ENCODE assay signal across 2 cellular contexts in the genomic region with DNA sequence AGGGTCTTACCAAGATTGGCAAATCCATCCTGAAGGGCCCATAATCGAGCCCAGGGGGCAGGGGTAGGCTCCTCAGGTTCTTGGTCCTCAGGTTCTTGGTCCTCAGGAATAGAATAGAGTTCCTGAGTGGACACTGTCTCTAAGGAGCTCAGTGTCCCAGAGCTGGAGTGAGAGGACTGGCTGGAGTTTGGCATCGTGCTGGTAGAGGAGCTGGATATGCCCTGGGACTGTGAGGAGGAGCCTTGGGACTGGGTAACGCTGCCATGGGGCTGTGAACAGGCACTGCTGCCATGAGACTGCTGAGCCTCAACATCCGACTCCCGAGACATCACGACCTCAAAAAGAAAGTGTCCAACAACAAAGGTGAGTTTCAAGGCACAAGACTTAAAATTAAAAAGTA.
TF ChIP-seq lines count a peak whose summit lies in the region.

No MANE protein-coding gene starts in this region.

TF ChIP-seq in WTC11, 78 proteins besides CTCF, POLR2A, EP300 and RAD21 (continues in another document):
- TF ChIP-seq JUN (CRISPR knock-in tag; IDR thresholded peaks at IDR 0.05) (no peak), MXD4 (CRISPR knock-in tag; IDR thresholded peaks at IDR 0.05; ENCODE audit: borderline replicate concordance) (no peak), NR3C1 (CRISPR knock-in tag; conservative IDR thresholded peaks at IDR 0.05; ENCODE audit: low read depth) (no peak), MYBL2 (CRISPR knock-in tag; IDR thresholded peaks at IDR 0.05) (no peak), GTF2I (CRISPR knock-in tag; conservative IDR thresholded peaks at IDR 0.05) (no peak), SMAD4 (CRISPR knock-in tag; IDR thresholded peaks at IDR 0.05) (no peak)
- TF ChIP-seq, protein P1, sequence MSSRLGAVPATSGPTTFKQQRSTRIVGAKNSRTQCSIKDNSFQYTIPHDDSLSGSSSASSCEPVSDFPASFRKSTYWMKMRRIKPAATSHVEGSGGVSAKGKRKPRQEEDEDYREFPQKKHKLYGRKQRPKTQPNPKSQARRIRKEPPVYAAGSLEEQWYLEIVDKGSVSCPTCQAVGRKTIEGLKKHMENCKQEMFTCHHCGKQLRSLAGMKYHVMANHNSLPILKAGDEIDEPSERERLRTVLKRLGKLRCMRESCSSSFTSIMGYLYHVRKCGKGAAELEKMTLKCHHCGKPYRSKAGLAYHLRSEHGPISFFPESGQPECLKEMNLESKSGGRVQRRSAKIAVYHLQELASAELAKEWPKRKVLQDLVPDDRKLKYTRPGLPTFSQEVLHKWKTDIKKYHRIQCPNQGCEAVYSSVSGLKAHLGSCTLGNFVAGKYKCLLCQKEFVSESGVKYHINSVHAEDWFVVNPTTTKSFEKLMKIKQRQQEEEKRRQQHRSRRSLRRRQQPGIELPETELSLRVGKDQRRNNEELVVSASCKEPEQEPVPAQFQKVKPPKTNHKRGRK (CRISPR knock-in tag; IDR thresholded peaks at IDR 0.05; ENCODE audit: borderline replicate concordance): no peak
- TF ChIP-seq, protein P2, sequence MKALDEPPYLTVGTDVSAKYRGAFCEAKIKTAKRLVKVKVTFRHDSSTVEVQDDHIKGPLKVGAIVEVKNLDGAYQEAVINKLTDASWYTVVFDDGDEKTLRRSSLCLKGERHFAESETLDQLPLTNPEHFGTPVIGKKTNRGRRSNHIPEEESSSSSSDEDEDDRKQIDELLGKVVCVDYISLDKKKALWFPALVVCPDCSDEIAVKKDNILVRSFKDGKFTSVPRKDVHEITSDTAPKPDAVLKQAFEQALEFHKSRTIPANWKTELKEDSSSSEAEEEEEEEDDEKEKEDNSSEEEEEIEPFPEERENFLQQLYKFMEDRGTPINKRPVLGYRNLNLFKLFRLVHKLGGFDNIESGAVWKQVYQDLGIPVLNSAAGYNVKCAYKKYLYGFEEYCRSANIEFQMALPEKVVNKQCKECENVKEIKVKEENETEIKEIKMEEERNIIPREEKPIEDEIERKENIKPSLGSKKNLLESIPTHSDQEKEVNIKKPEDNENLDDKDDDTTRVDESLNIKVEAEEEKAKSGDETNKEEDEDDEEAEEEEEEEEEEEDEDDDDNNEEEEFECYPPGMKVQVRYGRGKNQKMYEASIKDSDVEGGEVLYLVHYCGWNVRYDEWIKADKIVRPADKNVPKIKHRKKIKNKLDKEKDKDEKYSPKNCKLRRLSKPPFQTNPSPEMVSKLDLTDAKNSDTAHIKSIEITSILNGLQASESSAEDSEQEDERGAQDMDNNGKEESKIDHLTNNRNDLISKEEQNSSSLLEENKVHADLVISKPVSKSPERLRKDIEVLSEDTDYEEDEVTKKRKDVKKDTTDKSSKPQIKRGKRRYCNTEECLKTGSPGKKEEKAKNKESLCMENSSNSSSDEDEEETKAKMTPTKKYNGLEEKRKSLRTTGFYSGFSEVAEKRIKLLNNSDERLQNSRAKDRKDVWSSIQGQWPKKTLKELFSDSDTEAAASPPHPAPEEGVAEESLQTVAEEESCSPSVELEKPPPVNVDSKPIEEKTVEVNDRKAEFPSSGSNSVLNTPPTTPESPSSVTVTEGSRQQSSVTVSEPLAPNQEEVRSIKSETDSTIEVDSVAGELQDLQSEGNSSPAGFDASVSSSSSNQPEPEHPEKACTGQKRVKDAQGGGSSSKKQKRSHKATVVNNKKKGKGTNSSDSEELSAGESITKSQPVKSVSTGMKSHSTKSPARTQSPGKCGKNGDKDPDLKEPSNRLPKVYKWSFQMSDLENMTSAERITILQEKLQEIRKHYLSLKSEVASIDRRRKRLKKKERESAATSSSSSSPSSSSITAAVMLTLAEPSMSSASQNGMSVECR (CRISPR knock-in tag; IDR thresholded peaks at IDR 0.05; ENCODE audit: borderline replicate concordance): no peak
- TF ChIP-seq, protein P3, sequence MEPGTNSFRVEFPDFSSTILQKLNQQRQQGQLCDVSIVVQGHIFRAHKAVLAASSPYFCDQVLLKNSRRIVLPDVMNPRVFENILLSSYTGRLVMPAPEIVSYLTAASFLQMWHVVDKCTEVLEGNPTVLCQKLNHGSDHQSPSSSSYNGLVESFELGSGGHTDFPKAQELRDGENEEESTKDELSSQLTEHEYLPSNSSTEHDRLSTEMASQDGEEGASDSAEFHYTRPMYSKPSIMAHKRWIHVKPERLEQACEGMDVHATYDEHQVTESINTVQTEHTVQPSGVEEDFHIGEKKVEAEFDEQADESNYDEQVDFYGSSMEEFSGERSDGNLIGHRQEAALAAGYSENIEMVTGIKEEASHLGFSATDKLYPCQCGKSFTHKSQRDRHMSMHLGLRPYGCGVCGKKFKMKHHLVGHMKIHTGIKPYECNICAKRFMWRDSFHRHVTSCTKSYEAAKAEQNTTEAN (CRISPR knock-in tag; IDR thresholded peaks at IDR 0.05): no peak
- TF ChIP-seq, protein P4, sequence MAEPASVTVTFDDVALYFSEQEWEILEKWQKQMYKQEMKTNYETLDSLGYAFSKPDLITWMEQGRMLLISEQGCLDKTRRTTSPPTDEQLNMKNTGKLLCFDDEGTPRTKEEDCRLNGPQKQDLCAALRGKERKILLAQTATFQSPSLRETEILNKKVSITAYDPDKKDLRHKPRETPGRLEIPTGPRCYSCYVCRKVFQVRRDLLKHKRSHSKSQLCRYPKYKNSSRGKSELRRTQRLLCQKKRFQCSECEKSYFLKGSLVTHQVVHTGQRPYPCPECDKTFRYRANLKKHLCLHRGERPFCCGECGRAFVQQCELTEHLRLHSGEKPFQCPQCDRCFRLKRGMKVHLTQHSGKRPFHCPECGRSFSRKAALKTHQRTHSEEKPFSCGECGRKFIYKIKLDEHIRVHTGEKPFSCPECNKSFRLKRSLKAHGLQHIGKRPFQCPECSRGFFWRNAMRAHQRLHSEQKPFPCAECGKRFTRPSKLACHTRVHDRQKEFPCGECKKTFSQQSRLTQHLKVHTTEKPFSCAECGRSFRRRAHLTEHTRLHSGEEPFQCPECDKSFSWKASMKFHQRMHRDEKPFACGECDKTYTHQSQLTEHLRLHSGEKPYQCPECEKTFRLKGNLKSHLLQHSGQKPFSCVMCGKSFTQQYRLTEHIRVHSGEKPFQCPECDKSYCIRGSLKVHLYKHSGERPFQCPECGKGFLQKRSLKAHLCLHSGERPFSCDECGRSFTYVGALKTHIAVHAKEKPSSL (CRISPR knock-in tag; conservative IDR thresholded peaks at IDR 0.05): no peak
- TF ChIP-seq, protein P5, sequence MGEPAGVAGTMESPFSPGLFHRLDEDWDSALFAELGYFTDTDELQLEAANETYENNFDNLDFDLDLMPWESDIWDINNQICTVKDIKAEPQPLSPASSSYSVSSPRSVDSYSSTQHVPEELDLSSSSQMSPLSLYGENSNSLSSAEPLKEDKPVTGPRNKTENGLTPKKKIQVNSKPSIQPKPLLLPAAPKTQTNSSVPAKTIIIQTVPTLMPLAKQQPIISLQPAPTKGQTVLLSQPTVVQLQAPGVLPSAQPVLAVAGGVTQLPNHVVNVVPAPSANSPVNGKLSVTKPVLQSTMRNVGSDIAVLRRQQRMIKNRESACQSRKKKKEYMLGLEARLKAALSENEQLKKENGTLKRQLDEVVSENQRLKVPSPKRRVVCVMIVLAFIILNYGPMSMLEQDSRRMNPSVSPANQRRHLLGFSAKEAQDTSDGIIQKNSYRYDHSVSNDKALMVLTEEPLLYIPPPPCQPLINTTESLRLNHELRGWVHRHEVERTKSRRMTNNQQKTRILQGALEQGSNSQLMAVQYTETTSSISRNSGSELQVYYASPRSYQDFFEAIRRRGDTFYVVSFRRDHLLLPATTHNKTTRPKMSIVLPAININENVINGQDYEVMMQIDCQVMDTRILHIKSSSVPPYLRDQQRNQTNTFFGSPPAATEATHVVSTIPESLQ (CRISPR knock-in tag; IDR thresholded peaks at IDR 0.05): no peak

TF ChIP-seq in HepG2, 621 proteins besides CTCF, POLR2A, EP300 and RAD21 (continues in another document):
- no peak for TF ChIP-seq PAWR (CRISPR knock-in tag; IDR thresholded peaks at IDR 0.05; ENCODE audit: borderline replicate concordance)
- TF ChIP-seq ZFP37 (CRISPR knock-in tag; IDR thresholded peaks at IDR 0.05; ENCODE audit: borderline replicate concordance): no peak
- TF ChIP-seq ZNF776 (CRISPR knock-in tag; IDR thresholded peaks at IDR 0.05): no peak
- no peak for TF ChIP-seq ZNF33B (CRISPR knock-in tag; IDR thresholded peaks at IDR 0.05)
- TF ChIP-seq, protein P6, sequence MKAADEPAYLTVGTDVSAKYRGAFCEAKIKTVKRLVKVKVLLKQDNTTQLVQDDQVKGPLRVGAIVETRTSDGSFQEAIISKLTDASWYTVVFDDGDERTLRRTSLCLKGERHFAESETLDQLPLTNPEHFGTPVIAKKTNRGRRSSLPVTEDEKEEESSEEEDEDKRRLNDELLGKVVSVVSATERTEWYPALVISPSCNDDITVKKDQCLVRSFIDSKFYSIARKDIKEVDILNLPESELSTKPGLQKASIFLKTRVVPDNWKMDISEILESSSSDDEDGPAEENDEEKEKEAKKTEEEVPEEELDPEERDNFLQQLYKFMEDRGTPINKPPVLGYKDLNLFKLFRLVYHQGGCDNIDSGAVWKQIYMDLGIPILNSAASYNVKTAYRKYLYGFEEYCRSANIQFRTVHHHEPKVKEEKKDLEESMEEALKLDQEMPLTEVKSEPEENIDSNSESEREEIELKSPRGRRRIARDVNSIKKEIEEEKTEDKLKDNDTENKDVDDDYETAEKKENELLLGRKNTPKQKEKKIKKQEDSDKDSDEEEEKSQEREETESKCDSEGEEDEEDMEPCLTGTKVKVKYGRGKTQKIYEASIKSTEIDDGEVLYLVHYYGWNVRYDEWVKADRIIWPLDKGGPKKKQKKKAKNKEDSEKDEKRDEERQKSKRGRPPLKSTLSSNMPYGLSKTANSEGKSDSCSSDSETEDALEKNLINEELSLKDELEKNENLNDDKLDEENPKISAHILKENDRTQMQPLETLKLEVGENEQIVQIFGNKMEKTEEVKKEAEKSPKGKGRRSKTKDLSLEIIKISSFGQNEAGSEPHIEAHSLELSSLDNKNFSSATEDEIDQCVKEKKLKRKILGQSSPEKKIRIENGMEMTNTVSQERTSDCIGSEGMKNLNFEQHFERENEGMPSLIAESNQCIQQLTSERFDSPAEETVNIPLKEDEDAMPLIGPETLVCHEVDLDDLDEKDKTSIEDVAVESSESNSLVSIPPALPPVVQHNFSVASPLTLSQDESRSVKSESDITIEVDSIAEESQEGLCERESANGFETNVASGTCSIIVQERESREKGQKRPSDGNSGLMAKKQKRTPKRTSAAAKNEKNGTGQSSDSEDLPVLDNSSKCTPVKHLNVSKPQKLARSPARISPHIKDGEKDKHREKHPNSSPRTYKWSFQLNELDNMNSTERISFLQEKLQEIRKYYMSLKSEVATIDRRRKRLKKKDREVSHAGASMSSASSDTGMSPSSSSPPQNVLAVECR (CRISPR knock-in tag; IDR thresholded peaks at IDR 0.05; ENCODE audit: borderline replicate concordance): no peak
- TF ChIP-seq ZNF766 (CRISPR knock-in tag; IDR thresholded peaks at IDR 0.05; ENCODE audit: borderline replicate concordance): no peak
- TF ChIP-seq, protein P7, sequence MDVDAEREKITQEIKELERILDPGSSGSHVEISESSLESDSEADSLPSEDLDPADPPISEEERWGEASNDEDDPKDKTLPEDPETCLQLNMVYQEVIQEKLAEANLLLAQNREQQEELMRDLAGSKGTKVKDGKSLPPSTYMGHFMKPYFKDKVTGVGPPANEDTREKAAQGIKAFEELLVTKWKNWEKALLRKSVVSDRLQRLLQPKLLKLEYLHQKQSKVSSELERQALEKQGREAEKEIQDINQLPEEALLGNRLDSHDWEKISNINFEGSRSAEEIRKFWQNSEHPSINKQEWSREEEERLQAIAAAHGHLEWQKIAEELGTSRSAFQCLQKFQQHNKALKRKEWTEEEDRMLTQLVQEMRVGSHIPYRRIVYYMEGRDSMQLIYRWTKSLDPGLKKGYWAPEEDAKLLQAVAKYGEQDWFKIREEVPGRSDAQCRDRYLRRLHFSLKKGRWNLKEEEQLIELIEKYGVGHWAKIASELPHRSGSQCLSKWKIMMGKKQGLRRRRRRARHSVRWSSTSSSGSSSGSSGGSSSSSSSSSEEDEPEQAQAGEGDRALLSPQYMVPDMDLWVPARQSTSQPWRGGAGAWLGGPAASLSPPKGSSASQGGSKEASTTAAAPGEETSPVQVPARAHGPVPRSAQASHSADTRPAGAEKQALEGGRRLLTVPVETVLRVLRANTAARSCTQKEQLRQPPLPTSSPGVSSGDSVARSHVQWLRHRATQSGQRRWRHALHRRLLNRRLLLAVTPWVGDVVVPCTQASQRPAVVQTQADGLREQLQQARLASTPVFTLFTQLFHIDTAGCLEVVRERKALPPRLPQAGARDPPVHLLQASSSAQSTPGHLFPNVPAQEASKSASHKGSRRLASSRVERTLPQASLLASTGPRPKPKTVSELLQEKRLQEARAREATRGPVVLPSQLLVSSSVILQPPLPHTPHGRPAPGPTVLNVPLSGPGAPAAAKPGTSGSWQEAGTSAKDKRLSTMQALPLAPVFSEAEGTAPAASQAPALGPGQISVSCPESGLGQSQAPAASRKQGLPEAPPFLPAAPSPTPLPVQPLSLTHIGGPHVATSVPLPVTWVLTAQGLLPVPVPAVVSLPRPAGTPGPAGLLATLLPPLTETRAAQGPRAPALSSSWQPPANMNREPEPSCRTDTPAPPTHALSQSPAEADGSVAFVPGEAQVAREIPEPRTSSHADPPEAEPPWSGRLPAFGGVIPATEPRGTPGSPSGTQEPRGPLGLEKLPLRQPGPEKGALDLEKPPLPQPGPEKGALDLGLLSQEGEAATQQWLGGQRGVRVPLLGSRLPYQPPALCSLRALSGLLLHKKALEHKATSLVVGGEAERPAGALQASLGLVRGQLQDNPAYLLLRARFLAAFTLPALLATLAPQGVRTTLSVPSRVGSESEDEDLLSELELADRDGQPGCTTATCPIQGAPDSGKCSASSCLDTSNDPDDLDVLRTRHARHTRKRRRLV (CRISPR knock-in tag; IDR thresholded peaks at IDR 0.05): no peak
- no peak for TF ChIP-seq NFYC (CRISPR knock-in tag; IDR thresholded peaks at IDR 0.05)
- TF ChIP-seq ZFP90 (CRISPR knock-in tag; IDR thresholded peaks at IDR 0.05; ENCODE audit: borderline replicate concordance): no peak
- no peak for TF ChIP-seq SIX4 (CRISPR knock-in tag; IDR thresholded peaks at IDR 0.05)
- TF ChIP-seq, protein P8, sequence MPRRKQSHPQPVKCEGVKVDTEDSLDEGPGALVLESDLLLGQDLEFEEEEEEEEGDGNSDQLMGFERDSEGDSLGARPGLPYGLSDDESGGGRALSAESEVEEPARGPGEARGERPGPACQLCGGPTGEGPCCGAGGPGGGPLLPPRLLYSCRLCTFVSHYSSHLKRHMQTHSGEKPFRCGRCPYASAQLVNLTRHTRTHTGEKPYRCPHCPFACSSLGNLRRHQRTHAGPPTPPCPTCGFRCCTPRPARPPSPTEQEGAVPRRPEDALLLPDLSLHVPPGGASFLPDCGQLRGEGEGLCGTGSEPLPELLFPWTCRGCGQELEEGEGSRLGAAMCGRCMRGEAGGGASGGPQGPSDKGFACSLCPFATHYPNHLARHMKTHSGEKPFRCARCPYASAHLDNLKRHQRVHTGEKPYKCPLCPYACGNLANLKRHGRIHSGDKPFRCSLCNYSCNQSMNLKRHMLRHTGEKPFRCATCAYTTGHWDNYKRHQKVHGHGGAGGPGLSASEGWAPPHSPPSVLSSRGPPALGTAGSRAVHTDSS (CRISPR knock-in tag; conservative IDR thresholded peaks at IDR 0.05): no peak
- no peak for TF ChIP-seq CCDC6 (CRISPR knock-in tag; IDR thresholded peaks at IDR 0.05)
- TF ChIP-seq ZNF562 (CRISPR knock-in tag; IDR thresholded peaks at IDR 0.05; ENCODE audit: borderline replicate concordance): no peak
- TF ChIP-seq, protein P9, sequence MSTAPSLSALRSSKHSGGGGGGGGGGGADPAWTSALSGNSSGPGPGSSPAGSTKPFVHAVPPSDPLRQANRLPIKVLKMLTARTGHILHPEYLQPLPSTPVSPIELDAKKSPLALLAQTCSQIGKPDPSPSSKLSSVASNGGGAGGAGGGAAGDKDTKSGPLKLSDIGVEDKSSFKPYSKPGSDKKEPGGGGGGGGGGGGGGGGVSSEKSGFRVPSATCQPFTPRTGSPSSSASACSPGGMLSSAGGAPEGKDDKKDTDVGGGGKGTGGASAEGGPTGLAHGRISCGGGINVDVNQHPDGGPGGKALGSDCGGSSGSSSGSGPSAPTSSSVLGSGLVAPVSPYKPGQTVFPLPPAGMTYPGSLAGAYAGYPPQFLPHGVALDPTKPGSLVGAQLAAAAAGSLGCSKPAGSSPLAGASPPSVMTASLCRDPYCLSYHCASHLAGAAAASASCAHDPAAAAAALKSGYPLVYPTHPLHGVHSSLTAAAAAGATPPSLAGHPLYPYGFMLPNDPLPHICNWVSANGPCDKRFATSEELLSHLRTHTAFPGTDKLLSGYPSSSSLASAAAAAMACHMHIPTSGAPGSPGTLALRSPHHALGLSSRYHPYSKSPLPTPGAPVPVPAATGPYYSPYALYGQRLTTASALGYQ (CRISPR knock-in tag; IDR thresholded peaks at IDR 0.05): no peak
